Comparison of ENCODE assay signal across 8 cellular contexts in genomic region chr9:89309608-89310485, GRCh38. TPM values are rescaled to one million over a fixed set of nuclear protein-coding genes. Genes with fewer than 3 reads are reported as not detected.
DNase-seq lines count a peak whose midpoint lies in the region; ATAC-seq and TF ChIP-seq lines count a peak whose summit lies in the region.

No MANE protein-coding gene starts in this region.

- H3K4me3 ChIP-seq in gastroesophageal sphincter (peak overlapping the region; percentile 85 to 88), gastrocnemius medialis (peak overlapping the region; percentile 76 to 98 (median 92))

- TF ChIP-seq EP300 in gastroesophageal sphincter (IDR thresholded peaks at IDR 0.05) = no peak

- intact Hi-C loops in activated CD8-positive, alpha-beta T cell treated with anti-CD3 and anti-CD28 coated beads for 36 hours (cut with micrococcal nuclease) = loop anchor here (10.0 kb wide), 1 partner anchor 225 kb away; no protein-coding TSS in a partner anchor
- intact Hi-C loops in gastrocnemius medialis (cut with DNase I; ENCODE audit: low total_unique reads) = loop anchor here (1.0 to 10.0 kb wide), 5 partner anchors 8 to 1885 kb away; partner anchors contain the start of genes SECISBP2 and SEMA4D

- H3K36me3 Mint-ChIP-seq in activated CD8-positive, alpha-beta T cell treated with anti-CD3 and anti-CD28 coated beads for 36 hours (ENCODE audit: low read depth) = peaks cover 60% of the 10 kb centered on the region

- H3K4me1 ChIP-seq in gastroesophageal sphincter (peaks cover 0 to 29% (median 12%) of the 10 kb centered on the region in 3 donors), gastrocnemius medialis (peaks cover 24 to 39% of the 10 kb centered on the region in 2 donors)

- peak overlapping the region; percentile 97 for H3K27ac Mint-ChIP-seq in activated CD8-positive, alpha-beta T cell treated with anti-CD3 and anti-CD28 coated beads for 36 hours

- peaks cover 35% of the 10 kb centered on the region for H3K4me1 Mint-ChIP-seq in activated CD8-positive, alpha-beta T cell treated with anti-CD3 and anti-CD28 coated beads for 36 hours (ENCODE audit: low read depth)

- WGBS in gastroesophageal sphincter (ENCODE audit: low coverage in 1 of 2), 2 donors = 20 to 24% methylated on average over 2 to 10 of the region's 25 CpGs

- no peak for TF ChIP-seq CTCF in activated CD8-positive, alpha-beta T cell treated with anti-CD3 and anti-CD28 coated beads for 36 hours (IDR thresholded peaks at IDR 0.05)
- TF ChIP-seq CTCF in gastroesophageal sphincter (IDR thresholded peaks at IDR 0.05) (peak in 1 of 4 experiments; percentile 2), gastrocnemius medialis (IDR thresholded peaks at IDR 0.05 in 4 of 5, conservative IDR thresholded peaks at IDR 0.05 in 1 of 5) (peak in 1 of 5 experiments; percentile 11)

- no peaks in the 10 kb centered on the region for H3K27me3 ChIP-seq in gastroesophageal sphincter
- no peaks in the 10 kb centered on the region for H3K27me3 ChIP-seq in gastrocnemius medialis

- in situ Hi-C loops in gastrocnemius medialis (cut with MboI; ENCODE audit: low sequenced_read_pairs in 4 of 4) = loop anchor here in 1 of 4 donors (25.0 kb wide), 1 partner anchor 802 kb away; no protein-coding TSS in a partner anchor

- peaks cover 0 to 9% of the 10 kb centered on the region in 2 donors for H3K36me3 ChIP-seq in gastroesophageal sphincter
- no peaks in the 10 kb centered on the region for H3K36me3 ChIP-seq in gastrocnemius medialis

- H3K27ac ChIP-seq in gastroesophageal sphincter (peak overlapping the region; percentile 95 to 100 (median 100)), gastrocnemius medialis (peak overlapping the region; percentile 95 to 100 (median 99))

- CTCF ChIA-PET in activated CD8-positive, alpha-beta T cell treated with anti-CD3 and anti-CD28 coated beads for 36 hours (lab: Charles Lee) = interaction anchor here (1.1 kb wide), 1 partner anchor 119 kb away, joined by 3 read pairs; no protein-coding TSS in a partner anchor

- no peak for ATAC-seq in activated CD8-positive, alpha-beta T cell treated with anti-CD3 and anti-CD28 coated beads for 36 hours
- ATAC-seq in gastroesophageal sphincter (no peak), gastrocnemius medialis (peak; percentile 25 to 38), HG03432 (IDR thresholded peaks at IDR 0.05; ENCODE audit: unreplicated experiment) (no peak), HG02571 (IDR thresholded peaks at IDR 0.05; ENCODE audit: unreplicated experiment) (no peak)

- no peak for TF ChIP-seq POLR2A in gastroesophageal sphincter (IDR thresholded peaks at IDR 0.05)
- TF ChIP-seq POLR2A in gastrocnemius medialis (IDR thresholded peaks at IDR 0.05) = no peak

- peaks cover 3% of the 10 kb centered on the region for H3K27me3 Mint-ChIP-seq in activated CD8-positive, alpha-beta T cell treated with anti-CD3 and anti-CD28 coated beads for 36 hours

- POLR2A ChIA-PET in activated CD8-positive, alpha-beta T cell treated with anti-CD3 and anti-CD28 coated beads for 36 hours (lab: Charles Lee) = interaction anchor here (0.8 to 1.7 kb wide), 10 partner anchors 9 to 239 kb away, joined by 3 to 7 read pairs (median 3); no protein-coding TSS in a partner anchor

- H3K9me3 ChIP-seq in gastroesophageal sphincter = no peaks in the 10 kb centered on the region
- H3K9me3 ChIP-seq in gastrocnemius medialis = no peaks in the 10 kb centered on the region

- peak overlapping the region; percentile 91 for H3K4me3 Mint-ChIP-seq in activated CD8-positive, alpha-beta T cell treated with anti-CD3 and anti-CD28 coated beads for 36 hours

- no peaks in the 10 kb centered on the region for H3K9me3 Mint-ChIP-seq in activated CD8-positive, alpha-beta T cell treated with anti-CD3 and anti-CD28 coated beads for 36 hours

- DNase-seq in stimulated activated CD4-positive, alpha-beta T cell treated with anti-CD3 and anti-CD28 coated beads, Interleukin-12 subunit alpha, Interleukin-12 subunit beta, amount 100 ng/mL, for 4 hours = peak; percentile 10
- no peak for DNase-seq in stimulated activated CD4-positive, alpha-beta T cell treated with anti-CD3 and anti-CD28 coated beads, Interleukin-4, amount 100 ng/mL, for 1 hour
- peak; percentile 22 for DNase-seq in activated CD8-positive, alpha-beta T cell treated with anti-CD3 and anti-CD28 coated beads for 36 hours
- no peak for DNase-seq in gastrocnemius medialis
- DNase-seq in NCI-H446 treated with DMSO at 0.1 percent for 48 hours (lab: John Stamatoyannopoulos, UW) = no peak

RNA-seq across cellular contexts. Expression of gene CKS2, which starts 1.1 kb away (rescaled TPM):
- total RNA-seq in activated CD8-positive, alpha-beta T cell treated with anti-CD3 and anti-CD28 coated beads for 36 hours = 100 to 1,000 TPM; 221 to 230 TPM
- total RNA-seq in gastroesophageal sphincter (1 to 10 TPM in 3 of 4 donors, under 1 TPM in 1; 0.81 to 9.9 (median 4.2) TPM), gastrocnemius medialis (10 to 100 TPM in 1 of 4 donors, 1 to 10 TPM in 3; 6.5 to 13.2 (median 6.9) TPM)

RNA-seq across cellular contexts. Expression of gene SECISBP2, which starts 8.5 kb away (rescaled TPM):
- total RNA-seq in activated CD8-positive, alpha-beta T cell treated with anti-CD3 and anti-CD28 coated beads for 36 hours = 10 to 100 TPM; 40.4 to 42.5 TPM
- total RNA-seq in gastroesophageal sphincter (10 to 100 TPM; 23.3 to 49.5 (median 33.4) TPM), gastrocnemius medialis (10 to 100 TPM; 40.2 to 70.8 (median 54.9) TPM)

Comparison
In these comparisons a context has a peak if more than half of its experiments do, and no peak if none do; other contexts are left out.
1. DNase-seq: peak in stimulated activated CD4-positive, alpha-beta T cell treated with anti-CD3 and anti-CD28 coated beads, Interleukin-12 subunit alpha, Interleukin-12 subunit beta, amount 100 ng/mL, for 4 hours (single experiment) and activated CD8-positive, alpha-beta T cell treated with anti-CD3 and anti-CD28 coated beads for 36 hours (single experiment); none in stimulated activated CD4-positive, alpha-beta T cell treated with anti-CD3 and anti-CD28 coated beads, Interleukin-4, amount 100 ng/mL, for 1 hour (single experiment), gastrocnemius medialis (0 of 2) and NCI-H446 treated with DMSO at 0.1 percent for 48 hours (single experiment).
2. ATAC-seq: peak in gastrocnemius medialis (2 of 2); none in activated CD8-positive, alpha-beta T cell treated with anti-CD3 and anti-CD28 coated beads for 36 hours (single experiment), gastroesophageal sphincter (single experiment), HG03432 (single experiment) and HG02571 (single experiment).
3. RNA of gene CKS2, which starts 1.1 kb away (total RNA-seq): 221 to 230 TPM in activated CD8-positive, alpha-beta T cell treated with anti-CD3 and anti-CD28 coated beads for 36 hours; 6.5 to 13.2 TPM in gastrocnemius medialis and 0.81 to 9.9 TPM in gastroesophageal sphincter; every median in the first group is over 10 times any median in the second.